ENCODE assay signal across 9 cellular contexts in the genomic region with DNA sequence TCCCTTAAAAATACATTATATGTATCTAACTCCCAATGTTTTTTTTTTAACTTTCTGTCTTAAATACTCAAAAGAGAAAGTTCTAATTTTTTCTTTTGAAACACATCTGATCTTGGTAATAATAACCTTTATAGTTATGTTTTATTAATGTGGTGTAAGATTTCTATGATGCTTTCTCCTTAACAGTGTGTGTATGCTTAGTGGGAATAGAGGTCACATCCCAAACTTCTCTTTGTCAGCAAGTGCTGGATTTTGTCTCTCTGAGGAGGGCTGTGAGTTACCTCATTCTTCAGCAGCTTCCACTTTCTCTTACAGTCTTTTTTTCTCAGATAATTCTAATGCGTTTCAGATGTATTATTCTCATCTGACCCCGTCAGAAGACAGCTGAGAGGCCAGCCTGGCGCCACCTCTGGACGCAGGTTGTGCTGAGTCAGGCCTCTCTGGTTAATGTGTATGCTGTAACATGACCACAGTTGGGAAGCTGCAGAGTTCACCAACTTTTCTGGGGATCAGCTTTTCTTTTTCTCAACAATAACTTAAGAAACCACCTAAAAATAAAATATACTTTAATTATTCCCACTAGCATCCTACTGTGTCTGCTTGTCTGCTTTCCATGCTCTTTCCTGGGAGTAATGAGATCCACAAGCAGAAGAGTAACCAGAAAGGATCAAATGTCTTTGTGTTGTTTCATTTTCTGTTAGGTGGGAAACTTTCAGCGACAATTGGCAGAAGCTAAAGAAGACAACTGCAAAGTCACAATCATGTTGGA.
DNase-seq lines count a peak whose midpoint lies in the region; ATAC-seq, FAIRE-seq and TF ChIP-seq lines count a peak whose summit lies in the region.
"Had no signal": no experiment of that assay in that cellular context is flagged by ENCODE, and none has a peak within 500 bp of the region (broad histone marks: within the 10 kb centered on the region; RNA-seq: fewer than 3 reads in every experiment).

No MANE protein-coding gene starts in this region.

- BruUV-seq in GM12878 (replicated peaks; lab: Mats Ljungman, UMichigan) = no TSS peak

- WGBS in GM12878 (ENCODE audit: insufficient coverage, insufficient replicate concordance, low lambda C conversion rate, missing lambda C conversion rate) = 93% methylated on average over 5 of the region's 5 CpGs
- WGBS in sigmoid colon, 2 donors = 47 to 56% methylated on average over 5 of the region's 5 CpGs

- H3K9me3 ChIP-seq in GM12878 (replicated peaks; ENCODE audit: control insufficient read depth, insufficient read depth, low read length) = no peaks in the 10 kb centered on the region
- no peaks in the 10 kb centered on the region for H3K9me3 ChIP-seq in tibial artery
- no peaks in the 10 kb centered on the region for H3K9me3 ChIP-seq in sigmoid colon

- DNase-seq in GF-D8 (lab: John Stamatoyannopoulos, UW) (peak; percentile 43), GM12878 (ENCODE audit: low read depth, low spot score) (no peak), mucosa of gallbladder (ENCODE audit: low spot score) (peak; percentile 58), tibial artery (no peak), sigmoid colon (no peak), NCI-H1105 treated with DMSO at 0.1 percent for 48 hours (lab: John Stamatoyannopoulos, UW) (no peak)
- DNase-seq: activated naive CD8-positive, alpha-beta T cell treated with anti-CD3 and anti-CD28 coated beads, Interleukin-2, amount 10 ng/mL, durations not matched to agents 7 days and 5 days had no signal

- H2AFZ ChIP-seq in GM12878 (ENCODE audit: control insufficient read depth, low read depth, low read length) = peak overlapping the region; percentile 18; the same call in 1 of the 2 replicates

- no peak overlapping the region for H3K9ac ChIP-seq in GM12878 (ENCODE audit: control insufficient read depth, insufficient read depth, low read length)

- in situ Hi-C loops in GM12878 (cut with MboI) = no loop called here

- RAD21 ChIA-PET in GM12878 (lab: Charles Lee; ENCODE audit: unreplicated experiment) = no interaction called here

- POLR2A ChIA-PET in GM12878 (lab: Charles Lee) = no interaction called here

- SMC1A ChIA-PET in GM12878 (lab: Charles Lee; ENCODE audit: uncharacterized antibody, unreplicated experiment) = interaction anchor here (0.7 to 1.4 kb wide), 4 partner anchors 18 to 395 kb away, joined by 3 to 4 read pairs (median 4); no protein-coding TSS in a partner anchor

- H3K79me2 ChIP-seq in GM12878 (ENCODE audit: control insufficient read depth, insufficient read depth, low read length) = no peaks in the 10 kb centered on the region

- intact Hi-C loops in GM12878 (cut with micrococcal nuclease; ENCODE audit: unreplicated experiment) = no loop called here
- intact Hi-C loops in tibial artery (cut with DNase I; ENCODE audit: low total_unique reads) = no loop called here
- intact Hi-C loops in sigmoid colon (cut with DNase I) = no loop called here

- no peak overlapping the region for H3K4me2 ChIP-seq in GM12878 (ENCODE audit: control insufficient read depth, insufficient read depth)

- no peak for TF ChIP-seq POLR2A in GM12878 (IDR thresholded peaks at IDR 0.05; ENCODE audit: low read depth, low read length)
- TF ChIP-seq POLR2A in sigmoid colon (IDR thresholded peaks at IDR 0.05) = no peak

- CTCF ChIA-PET in GM12878 (lab: Yijun Ruan, JAX) = interaction anchor here (1.1 to 3.6 kb wide), 3 partner anchors 11 to 32 kb away, joined by 3 to 10 read pairs (median 4); no protein-coding TSS in a partner anchor

- ATAC-seq in HG03108 (IDR thresholded peaks at IDR 0.05; ENCODE audit: unreplicated experiment) (peak; percentile 57), GM12878 (peak; percentile 67), GM21723 (IDR thresholded peaks at IDR 0.05; ENCODE audit: unreplicated experiment) (no peak)

- H3K4me3 ChIP-seq in GM12878 (no peak overlapping the region), tibial artery (no peak overlapping the region), sigmoid colon (no peak overlapping the region)

- TF ChIP-seq RAD21 in GM12878 (IDR thresholded peaks at IDR 0.05; ENCODE audit: insufficient read depth, low read depth, low read length) = no peak

- no peaks in the 10 kb centered on the region for H3K4me1 ChIP-seq in GM12878 (ENCODE audit: control insufficient read depth, insufficient read depth, low read length)
- no peaks in the 10 kb centered on the region for H3K4me1 ChIP-seq in tibial artery
- H3K4me1 ChIP-seq in sigmoid colon = no peaks in the 10 kb centered on the region

- H3K27ac ChIP-seq in GM12878 (ENCODE audit: control insufficient read depth, insufficient read depth) = no peak overlapping the region
- no peak overlapping the region for H3K27ac ChIP-seq in tibial artery
- no peak overlapping the region for H3K27ac ChIP-seq in sigmoid colon

- TF ChIP-seq CTCF in GM12878 (IDR thresholded peaks at IDR 0.05 in 2 of 3, conservative IDR thresholded peaks at IDR 0.05 in 1 of 3; ENCODE audit: control insufficient read depth in 2 of 3, extremely low read depth in 1 of 3, insufficient read depth in 1 of 3, low read depth in 3 of 3, low read length in 3 of 3) (0 out of 6 replicates have a peak, but pooled peaks of 1 of the 3 experiments have one; percentile 9), tibial artery (IDR thresholded peaks at IDR 0.05) (no peak), sigmoid colon (IDR thresholded peaks at IDR 0.05) (no peak)

- TF ChIP-seq EP300 in GM12878 (IDR thresholded peaks at IDR 0.05; ENCODE audit: borderline replicate concordance in 1 of 2, control insufficient read depth in 1 of 2, low read depth in 2 of 2, low read length in 2 of 2) (no peak), sigmoid colon (IDR thresholded peaks at IDR 0.05) (no peak)

- no peaks in the 10 kb centered on the region for H4K20me1 ChIP-seq in GM12878 (ENCODE audit: control insufficient read depth, insufficient read depth)

- no peak for FAIRE-seq in GM12878 (lab: Jason Lieb, UNC)

- no peaks in the 10 kb centered on the region for H3K27me3 ChIP-seq in GM12878 (replicated peaks in 1 of 2; ENCODE audit: control insufficient read depth in 2 of 2, insufficient read depth in 2 of 2, low read length in 1 of 2)
- no peaks in the 10 kb centered on the region for H3K27me3 ChIP-seq in tibial artery
- no peaks in the 10 kb centered on the region for H3K27me3 ChIP-seq in sigmoid colon

- H3K36me3 ChIP-seq in GM12878 (ENCODE audit: control insufficient read depth in 2 of 2, insufficient read depth in 2 of 2, low read length in 1 of 2) (peaks cover 4% of the 10 kb centered on the region in 2 experiments; a peak in 3 of 4 replicates), tibial artery (no peaks in the 10 kb centered on the region), sigmoid colon (no peaks in the 10 kb centered on the region)

TF ChIP-seq in GM12878, 131 proteins besides CTCF, POLR2A, EP300 and RAD21:
- TF ChIP-seq, protein P1, sequence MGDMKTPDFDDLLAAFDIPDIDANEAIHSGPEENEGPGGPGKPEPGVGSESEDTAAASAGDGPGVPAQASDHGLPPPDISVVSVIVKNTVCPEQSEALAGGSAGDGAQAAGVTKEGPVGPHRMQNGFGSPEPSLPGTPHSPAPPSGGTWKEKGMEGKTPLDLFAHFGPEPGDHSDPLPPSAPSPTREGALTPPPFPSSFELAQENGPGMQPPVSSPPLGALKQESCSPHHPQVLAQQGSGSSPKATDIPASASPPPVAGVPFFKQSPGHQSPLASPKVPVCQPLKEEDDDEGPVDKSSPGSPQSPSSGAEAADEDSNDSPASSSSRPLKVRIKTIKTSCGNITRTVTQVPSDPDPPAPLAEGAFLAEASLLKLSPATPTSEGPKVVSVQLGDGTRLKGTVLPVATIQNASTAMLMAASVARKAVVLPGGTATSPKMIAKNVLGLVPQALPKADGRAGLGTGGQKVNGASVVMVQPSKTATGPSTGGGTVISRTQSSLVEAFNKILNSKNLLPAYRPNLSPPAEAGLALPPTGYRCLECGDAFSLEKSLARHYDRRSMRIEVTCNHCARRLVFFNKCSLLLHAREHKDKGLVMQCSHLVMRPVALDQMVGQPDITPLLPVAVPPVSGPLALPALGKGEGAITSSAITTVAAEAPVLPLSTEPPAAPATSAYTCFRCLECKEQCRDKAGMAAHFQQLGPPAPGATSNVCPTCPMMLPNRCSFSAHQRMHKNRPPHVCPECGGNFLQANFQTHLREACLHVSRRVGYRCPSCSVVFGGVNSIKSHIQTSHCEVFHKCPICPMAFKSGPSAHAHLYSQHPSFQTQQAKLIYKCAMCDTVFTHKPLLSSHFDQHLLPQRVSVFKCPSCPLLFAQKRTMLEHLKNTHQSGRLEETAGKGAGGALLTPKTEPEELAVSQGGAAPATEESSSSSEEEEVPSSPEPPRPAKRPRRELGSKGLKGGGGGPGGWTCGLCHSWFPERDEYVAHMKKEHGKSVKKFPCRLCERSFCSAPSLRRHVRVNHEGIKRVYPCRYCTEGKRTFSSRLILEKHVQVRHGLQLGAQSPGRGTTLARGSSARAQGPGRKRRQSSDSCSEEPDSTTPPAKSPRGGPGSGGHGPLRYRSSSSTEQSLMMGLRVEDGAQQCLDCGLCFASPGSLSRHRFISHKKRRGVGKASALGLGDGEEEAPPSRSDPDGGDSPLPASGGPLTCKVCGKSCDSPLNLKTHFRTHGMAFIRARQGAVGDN (IDR thresholded peaks at IDR 0.05) = no peak
- TF ChIP-seq RUNX3 (IDR thresholded peaks at IDR 0.05; ENCODE audit: low read length) = peak; percentile 6; the same call in 1 of the 2 replicates

Comparison
In these comparisons a context has a peak if more than half of its experiments do, and no peak if none do; other contexts are left out.
1. DNase-seq: peak in GF-D8 (single experiment) and mucosa of gallbladder (single experiment); none in GM12878 (single experiment), tibial artery (0 of 2), sigmoid colon (single experiment) and NCI-H1105 treated with DMSO at 0.1 percent for 48 hours (single experiment).